Comparison of ENCODE assay signal across 1 cellular context in genomic region chr18:58407649-58408407, GRCh38.
A peak's percentile ranks its signal among the peaks of the same experiment; 100 is the strongest.
TF ChIP-seq lines count a peak whose summit lies in the region.

No MANE protein-coding gene starts in this region.

TF ChIP-seq in HepG2, 621 proteins besides CTCF, POLR2A, EP300 and RAD21 (continued from another document and continues in another):
- TF ChIP-seq ZHX2 (IDR thresholded peaks at IDR 0.05; ENCODE audit: low read depth), result peak; percentile 27; the same call in 1 of the 2 replicates
- peak; percentile 29; the same call in 1 of the 2 replicates for TF ChIP-seq ZHX2 (CRISPR knock-in tag; IDR thresholded peaks at IDR 0.05; ENCODE audit: borderline replicate concordance)
- peak; percentile 96; the same call in 1 of the 2 replicates for TF ChIP-seq ZSCAN30 (CRISPR knock-in tag; IDR thresholded peaks at IDR 0.05)
- peak; percentile 68; the same call in 1 of the 2 replicates for TF ChIP-seq KAT2B (IDR thresholded peaks at IDR 0.05; ENCODE audit: borderline replicate concordance, low read depth, low read length)
- TF ChIP-seq PAWR (CRISPR knock-in tag; IDR thresholded peaks at IDR 0.05; ENCODE audit: borderline replicate concordance), result 0 out of 2 replicates have a peak, but pooled peaks have one; percentile 29
- TF ChIP-seq ZNF878 (CRISPR knock-in tag; IDR thresholded peaks at IDR 0.05), result peak; percentile 81; the same call in 1 of the 2 replicates
- TF ChIP-seq, protein P1, sequence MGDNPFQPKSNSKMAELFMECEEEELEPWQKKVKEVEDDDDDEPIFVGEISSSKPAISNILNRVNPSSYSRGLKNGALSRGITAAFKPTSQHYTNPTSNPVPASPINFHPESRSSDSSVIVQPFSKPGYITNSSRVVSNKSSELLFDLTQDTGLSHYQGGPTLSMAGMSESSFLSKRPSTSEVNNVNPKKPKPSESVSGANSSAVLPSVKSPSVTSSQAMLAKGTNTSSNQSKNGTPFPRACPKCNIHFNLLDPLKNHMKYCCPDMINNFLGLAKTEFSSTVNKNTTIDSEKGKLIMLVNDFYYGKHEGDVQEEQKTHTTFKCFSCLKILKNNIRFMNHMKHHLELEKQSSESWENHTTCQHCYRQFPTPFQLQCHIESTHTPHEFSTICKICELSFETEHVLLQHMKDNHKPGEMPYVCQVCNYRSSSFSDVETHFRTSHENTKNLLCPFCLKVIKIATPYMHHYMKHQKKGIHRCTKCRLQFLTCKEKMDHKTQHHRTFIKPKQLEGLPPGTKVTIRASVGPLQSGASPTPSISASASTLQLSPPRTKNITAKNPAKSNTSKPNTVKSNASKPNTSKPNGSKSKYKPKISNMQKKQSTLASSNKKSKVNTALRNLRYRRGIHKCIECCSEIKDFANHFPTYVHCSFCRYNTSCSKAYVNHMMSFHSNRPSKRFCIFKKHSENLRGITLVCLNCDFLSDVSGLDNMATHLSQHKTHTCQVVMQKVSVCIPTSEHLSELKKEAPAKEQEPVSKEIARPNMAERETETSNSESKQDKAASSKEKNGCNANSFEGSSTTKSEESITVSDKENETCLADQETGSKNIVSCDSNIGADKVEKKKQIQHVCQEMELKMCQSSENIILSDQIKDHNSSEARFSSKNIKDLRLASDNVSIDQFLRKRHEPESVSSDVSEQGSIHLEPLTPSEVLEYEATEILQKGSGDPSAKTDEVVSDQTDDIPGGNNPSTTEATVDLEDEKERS (CRISPR knock-in tag; IDR thresholded peaks at IDR 0.05), result peak; percentile 90
- 0 out of 2 replicates have a peak, but pooled peaks have one; percentile 51 for TF ChIP-seq ELF4 (CRISPR knock-in tag; IDR thresholded peaks at IDR 0.05; ENCODE audit: borderline replicate concordance)
- peak; percentile 51; the same call in 1 of the 2 replicates for TF ChIP-seq CREB1 (IDR thresholded peaks at IDR 0.05)
- TF ChIP-seq CREB1 (CRISPR knock-in tag; IDR thresholded peaks at IDR 0.05), result no peak
- no peak for TF ChIP-seq TAF15 (IDR thresholded peaks at IDR 0.05; ENCODE audit: low read depth, low read length, poor library complexity, severe bottlenecking)
- TF ChIP-seq MEIS2 (CRISPR knock-in tag; IDR thresholded peaks at IDR 0.05), result peak; percentile 94
- TF ChIP-seq HDAC1 (CRISPR knock-in tag; IDR thresholded peaks at IDR 0.05), result peak; percentile 77
- TF ChIP-seq HINFP (CRISPR knock-in tag; IDR thresholded peaks at IDR 0.05; ENCODE audit: low read depth), result peak; percentile 85; the same call in 1 of the 2 replicates
- peak; percentile 91 for TF ChIP-seq HOXD1 (CRISPR knock-in tag; IDR thresholded peaks at IDR 0.05)
- TF ChIP-seq ZBTB10 (CRISPR knock-in tag; IDR thresholded peaks at IDR 0.05; ENCODE audit: borderline replicate concordance), result no peak
- peak; percentile 97 for TF ChIP-seq TBX2 (CRISPR knock-in tag; IDR thresholded peaks at IDR 0.05; ENCODE audit: borderline replicate concordance)
- peak; percentile 25; the same call in 1 of the 2 replicates for TF ChIP-seq ZBTB3 (CRISPR knock-in tag; IDR thresholded peaks at IDR 0.05; ENCODE audit: borderline replicate concordance, low read depth)
- TF ChIP-seq HMG20A (CRISPR knock-in tag; IDR thresholded peaks at IDR 0.05; ENCODE audit: borderline replicate concordance), result peak; percentile 83
- no peak for TF ChIP-seq PHB2 (IDR thresholded peaks at IDR 0.05; ENCODE audit: partially characterized antibody)
- TF ChIP-seq, protein P2, sequence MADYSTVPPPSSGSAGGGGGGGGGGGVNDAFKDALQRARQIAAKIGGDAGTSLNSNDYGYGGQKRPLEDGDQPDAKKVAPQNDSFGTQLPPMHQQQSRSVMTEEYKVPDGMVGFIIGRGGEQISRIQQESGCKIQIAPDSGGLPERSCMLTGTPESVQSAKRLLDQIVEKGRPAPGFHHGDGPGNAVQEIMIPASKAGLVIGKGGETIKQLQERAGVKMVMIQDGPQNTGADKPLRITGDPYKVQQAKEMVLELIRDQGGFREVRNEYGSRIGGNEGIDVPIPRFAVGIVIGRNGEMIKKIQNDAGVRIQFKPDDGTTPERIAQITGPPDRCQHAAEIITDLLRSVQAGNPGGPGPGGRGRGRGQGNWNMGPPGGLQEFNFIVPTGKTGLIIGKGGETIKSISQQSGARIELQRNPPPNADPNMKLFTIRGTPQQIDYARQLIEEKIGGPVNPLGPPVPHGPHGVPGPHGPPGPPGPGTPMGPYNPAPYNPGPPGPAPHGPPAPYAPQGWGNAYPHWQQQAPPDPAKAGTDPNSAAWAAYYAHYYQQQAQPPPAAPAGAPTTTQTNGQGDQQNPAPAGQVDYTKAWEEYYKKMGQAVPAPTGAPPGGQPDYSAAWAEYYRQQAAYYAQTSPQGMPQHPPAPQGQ (CRISPR knock-in tag; IDR thresholded peaks at IDR 0.05; ENCODE audit: borderline replicate concordance), result no peak; the same call in 1 of the 2 replicates
- no peak for TF ChIP-seq ZNF335 (CRISPR knock-in tag; IDR thresholded peaks at IDR 0.05)
- TF ChIP-seq POLR2AphosphoS5 (IDR thresholded peaks at IDR 0.05; ENCODE audit: low read depth, low read length), result peak; percentile 39
- TF ChIP-seq ZNF260 (CRISPR knock-in tag; IDR thresholded peaks at IDR 0.05; ENCODE audit: borderline replicate concordance, low read depth), result no peak
- peak; percentile 69; the same call in 1 of the 2 replicates for TF ChIP-seq POGZ (CRISPR knock-in tag; IDR thresholded peaks at IDR 0.05)
- TF ChIP-seq, protein P3, sequence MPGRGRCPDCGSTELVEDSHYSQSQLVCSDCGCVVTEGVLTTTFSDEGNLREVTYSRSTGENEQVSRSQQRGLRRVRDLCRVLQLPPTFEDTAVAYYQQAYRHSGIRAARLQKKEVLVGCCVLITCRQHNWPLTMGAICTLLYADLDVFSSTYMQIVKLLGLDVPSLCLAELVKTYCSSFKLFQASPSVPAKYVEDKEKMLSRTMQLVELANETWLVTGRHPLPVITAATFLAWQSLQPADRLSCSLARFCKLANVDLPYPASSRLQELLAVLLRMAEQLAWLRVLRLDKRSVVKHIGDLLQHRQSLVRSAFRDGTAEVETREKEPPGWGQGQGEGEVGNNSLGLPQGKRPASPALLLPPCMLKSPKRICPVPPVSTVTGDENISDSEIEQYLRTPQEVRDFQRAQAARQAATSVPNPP (CRISPR knock-in tag; IDR thresholded peaks at IDR 0.05), result 0 out of 2 replicates have a peak, but pooled peaks have one; percentile 46
- 0 out of 2 replicates have a peak, but pooled peaks have one; percentile 12 for TF ChIP-seq ZKSCAN1 (IDR thresholded peaks at IDR 0.05; ENCODE audit: low read length)
- peak; percentile 79; the same call in 1 of the 2 replicates for TF ChIP-seq ZNF501 (CRISPR knock-in tag; IDR thresholded peaks at IDR 0.05)
- TF ChIP-seq ZNF558 (CRISPR knock-in tag; IDR thresholded peaks at IDR 0.05; ENCODE audit: borderline replicate concordance), result peak; percentile 48; the same call in 1 of the 2 replicates
- TF ChIP-seq REST (IDR thresholded peaks at IDR 0.05; ENCODE audit: borderline replicate concordance in 1 of 2, low read depth in 1 of 2, low read length in 2 of 2), result peak in 1 of 2 experiments; percentile 82; a peak in 2 of 4 replicates
- TF ChIP-seq SP2 (CRISPR knock-in tag; IDR thresholded peaks at IDR 0.05), result no peak
- TF ChIP-seq ZNF275 (CRISPR knock-in tag; IDR thresholded peaks at IDR 0.05; ENCODE audit: borderline replicate concordance), result no peak; the same call in 1 of the 2 replicates
